13 cellular contexts compared by ENCODE assay signal in the genomic region with DNA sequence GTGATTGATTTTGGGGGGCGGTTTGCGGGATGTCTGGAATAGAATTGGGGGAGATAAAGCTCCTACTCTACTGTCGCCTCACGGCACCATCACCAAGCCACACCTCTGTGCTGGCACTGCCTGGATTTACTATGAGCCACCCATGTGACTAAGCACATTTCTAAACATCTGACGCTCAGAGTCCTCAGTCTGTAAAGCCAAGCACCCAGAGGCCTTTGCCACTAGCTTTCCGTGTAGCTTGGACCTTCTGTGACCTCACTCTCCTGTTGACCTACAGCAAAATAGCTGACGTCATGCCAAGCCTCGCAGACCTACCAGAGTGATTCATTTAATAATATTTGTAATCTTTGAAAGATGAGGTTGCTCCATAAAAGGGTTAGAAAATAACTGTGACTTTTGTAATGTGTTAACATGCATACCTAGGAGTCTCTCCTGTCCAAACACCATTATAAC. TPM values are rescaled to one million over a fixed set of nuclear protein-coding genes. Genes with fewer than 3 reads are reported as not detected.
A peak's percentile ranks its signal among the peaks of the same experiment; 100 is the strongest.
DNase-seq lines count a peak whose midpoint lies in the region; ATAC-seq, FAIRE-seq and TF ChIP-seq lines count a peak whose summit lies in the region.
"Had no signal": no experiment of that assay in that cellular context is flagged by ENCODE, and none has a peak within 500 bp of the region (broad histone marks: within the 10 kb centered on the region; RNA-seq: fewer than 3 reads in every experiment).

No MANE protein-coding gene starts in this region.

- H3K4me3 ChIP-seq in SK-N-SH (ENCODE audit: low read depth in 2 of 2, low read length in 1 of 2) (no peak overlapping the region), K562 (no peak overlapping the region), kidney epithelial cell (ENCODE audit: low read depth, low read length) (no peak overlapping the region), vagina (no peak overlapping the region)
- H3K4me3 ChIP-seq: lung had no signal

- no peak overlapping the region for H3K9ac ChIP-seq in SK-N-SH
- no peak overlapping the region for H3K9ac ChIP-seq in K562 (ENCODE audit: insufficient read depth in 1 of 2, low read depth in 2 of 2, low read length in 2 of 2)

- in situ Hi-C loops in K562 (cut with MboI) = no loop called here

- CTCF ChIA-PET in SK-N-SH (lab: Yijun Ruan, JAX) = no interaction called here
- CTCF ChIA-PET in K562 (lab: Yijun Ruan, JAX; ENCODE audit: low intra/inter-chr PET ratio) = no interaction called here

- no peak for TF ChIP-seq CTCF in SK-N-SH (IDR thresholded peaks at IDR 0.05)
- TF ChIP-seq CTCF in K562 (IDR thresholded peaks at IDR 0.05 in 2 of 3, conservative IDR thresholded peaks at IDR 0.05 in 1 of 3; ENCODE audit: insufficient read depth in 2 of 3, low read depth in 1 of 3, low read length in 3 of 3) = no peak
- TF ChIP-seq CTCF in kidney epithelial cell (IDR thresholded peaks at IDR 0.05; ENCODE audit: insufficient read depth, low read length, poor library complexity, severe bottlenecking) = no peak
- no peak for TF ChIP-seq CTCF in vagina (IDR thresholded peaks at IDR 0.05)

- no peaks in the 10 kb centered on the region for H3K36me3 ChIP-seq in SK-N-SH (replicated peaks in 1 of 2; ENCODE audit: control insufficient read depth in 1 of 2, insufficient read depth in 2 of 2, low read length in 1 of 2)
- H3K36me3 ChIP-seq in K562 (ENCODE audit: control insufficient read depth, insufficient read depth, low read length) = no peaks in the 10 kb centered on the region
- H3K36me3 ChIP-seq in kidney epithelial cell (ENCODE audit: control insufficient read depth, insufficient read depth, low read length) = no peaks in the 10 kb centered on the region
- no peaks in the 10 kb centered on the region for H3K36me3 ChIP-seq in vagina

- ATAC-seq in SK-N-SH treated with all-trans-retinoic acid at 6 μM for 48 hours = no peak
- ATAC-seq in K562 = no peak

- DNase-seq in SK-N-SH (no peak), K562 (ENCODE audit: extremely low read depth in 1 of 4, low spot score in 3 of 4) (peak in 1 of 4 experiments; percentile 2), kidney epithelial cell (ENCODE audit: low read depth) (peak; percentile 45), vagina (ENCODE audit: extremely low spot score in 2 of 2) (no peak), NCI-H2227 treated with DMSO at 0.1 percent for 48 hours (lab: John Stamatoyannopoulos, UW) (no peak), NCI-H69 (lab: John Stamatoyannopoulos, UW) (no peak), NK-92 (lab: John Stamatoyannopoulos, UW; ENCODE audit: unreplicated experiment) (no peak)
- DNase-seq: activated CD8-positive, alpha-beta memory T cell treated with anti-CD3 and anti-CD28 coated beads, Interleukin-2, amount 50 U/mL, for 4 hours; effector CD8-positive, alpha-beta T cell; RPMI8226 had no signal

- H3K9me2 ChIP-seq in SK-N-SH = no peaks in the 10 kb centered on the region

- H3K4me2 ChIP-seq in SK-N-SH = peak overlapping the region; percentile 19; the same call in 1 of the 2 replicates
- no peak overlapping the region for H3K4me2 ChIP-seq in K562 (ENCODE audit: insufficient read depth, low read length)

- TF ChIP-seq RAD21 in SK-N-SH (IDR thresholded peaks at IDR 0.05; ENCODE audit: low read length) (no peak), K562 (CRISPR knock-in tag; conservative IDR thresholded peaks at IDR 0.05 in 1 of 2, IDR thresholded peaks at IDR 0.05 in 1 of 2) (no peak)

- BruUV-seq in K562 (replicated peaks; lab: Mats Ljungman, UMichigan) = no TSS peak

- H3K9me1 ChIP-seq in K562 (ENCODE audit: control insufficient read depth, insufficient read depth, low read length) = no peaks in the 10 kb centered on the region

- H3K27ac ChIP-seq in SK-N-SH (ENCODE audit: low read depth in 2 of 2, low read length in 1 of 2) (peak overlapping the region in 1 of 2 experiments; percentile 45; a peak in 2 of 4 replicates), K562 (ENCODE audit: extremely low read depth, low read depth, low read length) (no peak overlapping the region), vagina (peak overlapping the region; percentile 63)

- H3F3A ChIP-seq in SK-N-SH (replicated peaks; ENCODE audit: insufficient read depth) = peaks cover 11% of the 10 kb centered on the region

- H3K4me1 ChIP-seq in SK-N-SH (ENCODE audit: control insufficient read depth in 1 of 2, insufficient read depth in 2 of 2, low read depth in 1 of 2, low read length in 1 of 2) (no peaks in the 10 kb centered on the region), K562 (replicated peaks in 1 of 2; ENCODE audit: control insufficient read depth in 2 of 2, insufficient read depth in 2 of 2, low read length in 2 of 2) (no peaks in the 10 kb centered on the region; a peak in 1 of 5 replicates), vagina (no peaks in the 10 kb centered on the region)

- intact Hi-C loops in K562 (cut with micrococcal nuclease) (no loop called here), vagina (cut with DNase I) (no loop called here)

- H2AFZ ChIP-seq in SK-N-SH (ENCODE audit: low read depth) (peak overlapping the region; percentile 56; the same call in 1 of the 2 replicates), K562 (ENCODE audit: low read depth, low read length) (no peak overlapping the region)

- no peaks in the 10 kb centered on the region for H3K79me2 ChIP-seq in SK-N-SH (ENCODE audit: insufficient read depth)
- H3K79me2 ChIP-seq in K562 (ENCODE audit: control insufficient read depth, insufficient read depth, low read length) = no peaks in the 10 kb centered on the region

- H3K9me3 ChIP-seq in SK-N-SH (no peaks in the 10 kb centered on the region), K562 (replicated peaks; ENCODE audit: control insufficient read depth, insufficient read depth, low read depth, low read length) (no peaks in the 10 kb centered on the region), vagina (no peaks in the 10 kb centered on the region)

- TF ChIP-seq POLR2A in K562 (conservative IDR thresholded peaks at IDR 0.05) = no peak
- no peak for TF ChIP-seq POLR2A in vagina (IDR thresholded peaks at IDR 0.05)

- no peak for TF ChIP-seq EP300 in SK-N-SH (IDR thresholded peaks at IDR 0.05; ENCODE audit: borderline replicate concordance in 1 of 2, low read depth in 1 of 2, low read length in 1 of 2)
- no peak for TF ChIP-seq EP300 in K562 (IDR thresholded peaks at IDR 0.05; ENCODE audit: low read length)

- no peaks in the 10 kb centered on the region for H4K20me1 ChIP-seq in SK-N-SH (ENCODE audit: insufficient read depth)
- no peaks in the 10 kb centered on the region for H4K20me1 ChIP-seq in K562 (replicated peaks; ENCODE audit: control insufficient read depth, insufficient read depth, low read length)

- H3K27me3 ChIP-seq in SK-N-SH (ENCODE audit: insufficient read depth) = 0 out of 2 replicates have a peak, but pooled peaks cover 5% of the 10 kb centered on the region
- H3K27me3 ChIP-seq in K562 (ENCODE audit: control insufficient read depth in 2 of 2, insufficient read depth in 2 of 2, low read length in 2 of 2) = no peaks in the 10 kb centered on the region; a peak in 1 of 5 replicates
- no peaks in the 10 kb centered on the region for H3K27me3 ChIP-seq in kidney epithelial cell (ENCODE audit: control insufficient read depth, insufficient read depth, low read length)
- no peaks in the 10 kb centered on the region for H3K27me3 ChIP-seq in vagina

- no peak for FAIRE-seq in K562 (lab: Jason Lieb, UNC)
- FAIRE-seq: A204.1 had no signal

- POLR2A ChIA-PET in SK-N-SH (lab: Yijun Ruan, JAX) = no interaction called here
- POLR2A ChIA-PET in K562 (lab: Yijun Ruan, JAX) = no interaction called here

- WGBS in SK-N-SH (ENCODE audit: low lambda C conversion rate) = under 1% methylated on average over 8 of the region's 8 CpGs
- WGBS in K562 (ENCODE audit: insufficient coverage, low coverage, missing lambda C conversion rate) = 2% methylated on average over 8 of the region's 8 CpGs

TF ChIP-seq in SK-N-SH, 30 proteins besides CTCF, POLR2A, EP300 and RAD21 (continues in another document):
- TF ChIP-seq, protein P1, sequence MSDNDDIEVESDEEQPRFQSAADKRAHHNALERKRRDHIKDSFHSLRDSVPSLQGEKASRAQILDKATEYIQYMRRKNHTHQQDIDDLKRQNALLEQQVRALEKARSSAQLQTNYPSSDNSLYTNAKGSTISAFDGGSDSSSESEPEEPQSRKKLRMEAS (IDR thresholded peaks at IDR 0.05; ENCODE audit: low read depth) = no peak
- no peak for TF ChIP-seq FOSL2 (IDR thresholded peaks at IDR 0.05; ENCODE audit: borderline replicate concordance, low read depth)

TF ChIP-seq in SK-N-SH treated with all-trans-retinoic acid at 6 μM for 48 hours, 23 proteins besides CTCF, POLR2A, EP300 and RAD21 (continues in another document):
- TF ChIP-seq ISL1 (CRISPR knock-in tag; IDR thresholded peaks at IDR 0.05) = no peak
- no peak for TF ChIP-seq RARB (CRISPR knock-in tag; IDR thresholded peaks at IDR 0.05)

TF ChIP-seq in K562, 482 proteins besides CTCF, POLR2A, EP300 and RAD21 (continues in another document):
- TF ChIP-seq ATF1 (CRISPR knock-in tag; IDR thresholded peaks at IDR 0.05) (no peak), ATF1 (tag; IDR thresholded peaks at IDR 0.05) (0 out of 2 replicates have a peak, but pooled peaks have one; percentile 15), MAFG (tag; conservative IDR thresholded peaks at IDR 0.05) (peak; percentile 33; the same call in 1 of the 2 replicates), CREM (IDR thresholded peaks at IDR 0.05; ENCODE audit: low read depth) (peak; percentile 24; the same call in 1 of the 2 replicates), DMBX1 (CRISPR knock-in tag; IDR thresholded peaks at IDR 0.05; ENCODE audit: borderline replicate concordance) (no peak), GABPB1 (CRISPR knock-in tag; IDR thresholded peaks at IDR 0.05) (no peak)

RNA-seq across cellular contexts. Expression of a gene that starts 38.5 kb away (rescaled TPM):
- polyA plus RNA-seq in SK-N-SH (2012; rRNA removed) = not detected in 2 replicates
- not detected in 2 replicates for polyA plus RNA-seq in SK-N-SH (2012; cell fraction: cytosol; rRNA removed)
- not detected in 2 replicates for polyA plus RNA-seq in SK-N-SH (2012; cell fraction: nucleus; rRNA removed)
- not detected in 2 replicates for total RNA-seq in K562 (2011; cell fraction: chromatin; rRNA removed; ENCODE audit: low replicate concordance)
- not detected in 2 replicates for total RNA-seq in K562 (2011; cell fraction: nucleolus; rRNA removed)
- not detected in 2 replicates for total RNA-seq in K562 (2011; cell fraction: nucleoplasm; rRNA removed)
- not detected in 2 replicates for total RNA-seq in K562 (2014; rRNA removed)
- not detected in 2 replicates for total RNA-seq in K562 (2014; rRNA removed; fragmentation: Illumina TruSeq; extraction: Trizol)
- total RNA-seq in K562 (2015; rRNA removed; fragmentation: Illumina TruSeq; extraction: Trizol) = not detected in 2 replicates
- not detected in 2 replicates for total RNA-seq in K562 (2021)
- not detected in 2 replicates for polyA plus RNA-seq in K562 (2011; rRNA removed)
- polyA plus RNA-seq in K562 (2011; cell fraction: cytosol; rRNA removed) = not detected in 2 replicates
- not detected in 2 replicates for polyA plus RNA-seq in K562 (2011; cell fraction: nucleus; rRNA removed)
- not detected in 2 replicates for polyA plus RNA-seq in K562 (2012)
- not detected in 2 replicates for polyA plus RNA-seq in K562 (2014; fragmentation: Illumina TruSeq; extraction: Trizol)
- not detected for polyA plus RNA-seq in K562 (2014; fragmentation: Nextera tagmentation; extraction: Ambion mirVana)
- polyA plus RNA-seq in K562 (2014; rRNA removed) = not detected in 2 replicates
- not detected in 2 replicates for polyA minus RNA-seq in K562 (2011; rRNA and poly(A)+ RNA removed)
- polyA minus RNA-seq in K562 (2011; cell fraction: cytosol; rRNA and poly(A)+ RNA removed) = not detected in 2 replicates
- not detected in 2 replicates for polyA minus RNA-seq in K562 (2011; cell fraction: nucleus; rRNA and poly(A)+ RNA removed)
- 0.27 and 2.1 TPM in 2 replicates for total RNA-seq in kidney epithelial cell
- total RNA-seq in vagina = 26.5 TPM
